In genomic region chr12:48909698-48910097, GRCh38 we compare ENCODE assay signal across 1 cellular context. TPM values are rescaled to one million over a fixed set of nuclear protein-coding genes. Genes with fewer than 3 reads are reported as not detected.
"Had no signal": no experiment of that assay in that cellular context is flagged by ENCODE, and none has a peak within 500 bp of the region (broad histone marks: within the 10 kb centered on the region; RNA-seq: fewer than 3 reads in every experiment).

No MANE protein-coding gene starts in this region.

RNA-seq across cellular contexts. Expression of gene RND1, which starts 44.0 kb away (rescaled TPM):
- total RNA-seq: myocyte had no signal
